ENCODE assay signal across 1 cellular context in the genomic region with DNA sequence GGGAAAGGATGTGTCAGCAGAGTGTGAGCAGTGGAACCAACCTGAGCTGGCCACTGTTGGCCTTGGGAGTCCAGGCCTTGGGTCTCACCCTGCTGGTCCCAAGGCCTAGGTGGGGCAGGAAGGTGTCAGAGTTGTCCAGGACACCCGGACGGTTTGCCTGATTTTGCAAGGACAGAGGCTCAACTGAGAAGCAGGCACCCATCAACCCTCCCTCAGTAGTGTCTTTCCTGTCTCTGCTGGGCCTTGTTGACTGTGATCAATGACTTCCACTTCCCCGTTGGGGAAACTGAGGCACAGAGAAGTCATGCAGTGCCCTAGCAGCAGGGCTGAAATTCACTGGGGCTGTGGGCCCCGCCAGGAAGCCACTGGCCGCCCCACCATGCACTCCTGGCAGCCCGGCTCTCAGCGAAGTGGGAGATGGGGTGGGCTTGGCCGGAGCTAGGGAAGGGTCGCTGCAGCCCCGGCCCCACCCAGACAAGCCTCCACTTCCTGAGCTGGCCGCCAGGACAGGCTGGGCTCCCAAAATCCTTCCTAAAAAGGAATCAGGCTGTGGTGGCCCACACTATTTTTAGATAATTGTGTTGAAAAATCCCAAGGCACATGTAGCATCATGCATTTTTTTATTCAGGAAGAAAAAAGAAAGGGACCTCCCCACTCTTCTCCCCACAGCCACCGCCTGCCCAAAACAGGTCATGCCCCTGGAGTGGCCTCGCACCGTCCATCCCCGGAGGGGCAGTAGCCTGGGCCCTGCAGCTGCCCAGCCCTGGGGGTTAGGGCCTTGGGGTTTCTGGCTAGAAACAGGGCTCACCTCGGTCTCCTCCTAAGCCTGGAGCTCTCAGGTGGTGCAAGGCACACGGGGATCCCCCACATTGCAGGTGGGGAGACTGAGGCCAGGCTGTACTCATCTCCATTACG.
TF ChIP-seq lines count a peak whose summit lies in the region.

No MANE protein-coding gene starts in this region.

TF ChIP-seq in H1, 55 proteins besides CTCF, POLR2A, EP300 and RAD21:
- no peak for TF ChIP-seq KDM1A (IDR thresholded peaks at IDR 0.05; ENCODE audit: borderline replicate concordance, low read length)
- no peak for TF ChIP-seq CHD7 (IDR thresholded peaks at IDR 0.05; ENCODE audit: insufficient replicate concordance, low read length)
- TF ChIP-seq RNF2 (IDR thresholded peaks at IDR 0.05; ENCODE audit: borderline replicate concordance, low read depth, low read length, missing control alignments, poor library complexity, severe bottlenecking): no peak
- no peak for TF ChIP-seq HDAC6 (IDR thresholded peaks at IDR 0.05; ENCODE audit: low read depth, low read length)
- TF ChIP-seq NRF1 (IDR thresholded peaks at IDR 0.05; ENCODE audit: low read depth, low read length): no peak
- no peak for TF ChIP-seq BCL11A (IDR thresholded peaks at IDR 0.05; ENCODE audit: low read depth in 2 of 2, low read length in 2 of 2)
- no peak for TF ChIP-seq USF2 (IDR thresholded peaks at IDR 0.05; ENCODE audit: low read length)
- no peak for TF ChIP-seq CHD2 (IDR thresholded peaks at IDR 0.05; ENCODE audit: low read length)
- no peak for TF ChIP-seq SP2 (IDR thresholded peaks at IDR 0.05; ENCODE audit: low read length)
- no peak for TF ChIP-seq RFX5 (IDR thresholded peaks at IDR 0.05; ENCODE audit: borderline replicate concordance, low read depth, low read length)
- no peak for TF ChIP-seq SIRT6 (IDR thresholded peaks at IDR 0.05; ENCODE audit: low read length)
- TF ChIP-seq TEAD4 (IDR thresholded peaks at IDR 0.05; ENCODE audit: low read depth, low read length): no peak
- no peak for TF ChIP-seq TAF7 (optimal IDR thresholded peaks at IDR 0.05; ENCODE audit: borderline replicate concordance, low read depth, low read length)
- no peak for TF ChIP-seq RXRA (IDR thresholded peaks at IDR 0.05; ENCODE audit: insufficient read depth, low read depth, low read length)
- no peak for TF ChIP-seq POLR2AphosphoS5 (IDR thresholded peaks at IDR 0.05; ENCODE audit: low read depth, low read length)
- no peak for TF ChIP-seq SIN3A (conservative IDR thresholded peaks at IDR 0.05 in 1 of 2, IDR thresholded peaks at IDR 0.05 in 1 of 2; ENCODE audit: low read depth in 1 of 2, low read length in 2 of 2)
- TF ChIP-seq ATF2 (IDR thresholded peaks at IDR 0.05; ENCODE audit: low read length): no peak
- no peak for TF ChIP-seq KDM5A (IDR thresholded peaks at IDR 0.05; ENCODE audit: low read length)
- TF ChIP-seq TCF12 (IDR thresholded peaks at IDR 0.05; ENCODE audit: low read depth, low read length): no peak
- TF ChIP-seq, protein P1, sequence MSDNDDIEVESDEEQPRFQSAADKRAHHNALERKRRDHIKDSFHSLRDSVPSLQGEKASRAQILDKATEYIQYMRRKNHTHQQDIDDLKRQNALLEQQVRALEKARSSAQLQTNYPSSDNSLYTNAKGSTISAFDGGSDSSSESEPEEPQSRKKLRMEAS (IDR thresholded peaks at IDR 0.05): no peak
